In genomic region chr5:79059674-79060073, GRCh38 we compare ENCODE assay signal across 2 cellular contexts.
TF ChIP-seq lines count a peak whose summit lies in the region.

No MANE protein-coding gene starts in this region.

TF ChIP-seq in liver, 16 proteins besides CTCF, POLR2A, EP300 and RAD21:
- TF ChIP-seq ATF3 (IDR thresholded peaks at IDR 0.05) (no peak), JUND (IDR thresholded peaks at IDR 0.05) (no peak), TAF1 (conservative IDR thresholded peaks at IDR 0.05) (no peak), SP1 (IDR thresholded peaks at IDR 0.05) (no peak), YY1 (IDR thresholded peaks at IDR 0.05) (peak; percentile 66), HNF4A (conservative IDR thresholded peaks at IDR 0.05) (peak; percentile 59 to 66), HNF4G (IDR thresholded peaks at IDR 0.05) (peak; percentile 20)
- TF ChIP-seq, protein P1, sequence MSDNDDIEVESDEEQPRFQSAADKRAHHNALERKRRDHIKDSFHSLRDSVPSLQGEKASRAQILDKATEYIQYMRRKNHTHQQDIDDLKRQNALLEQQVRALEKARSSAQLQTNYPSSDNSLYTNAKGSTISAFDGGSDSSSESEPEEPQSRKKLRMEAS (IDR thresholded peaks at IDR 0.05), result no peak
TF ChIP-seq in liver: peak in this region for 3.

TF ChIP-seq in HepG2, 621 proteins besides CTCF, POLR2A, EP300 and RAD21:
- TF ChIP-seq ZNF569 (CRISPR knock-in tag; IDR thresholded peaks at IDR 0.05; ENCODE audit: borderline replicate concordance) (no peak), SCMH1 (CRISPR knock-in tag; IDR thresholded peaks at IDR 0.05; ENCODE audit: borderline replicate concordance) (no peak), ZNF773 (CRISPR knock-in tag; IDR thresholded peaks at IDR 0.05; ENCODE audit: borderline replicate concordance) (no peak), ZFX (CRISPR knock-in tag; IDR thresholded peaks at IDR 0.05; ENCODE audit: low read depth) (no peak), ATAD3A (CRISPR knock-in tag; IDR thresholded peaks at IDR 0.05) (no peak), PRMT3 (CRISPR knock-in tag; IDR thresholded peaks at IDR 0.05; ENCODE audit: borderline replicate concordance, low read depth) (no peak), ZNF75D (CRISPR knock-in tag; IDR thresholded peaks at IDR 0.05; ENCODE audit: borderline replicate concordance) (no peak), MIXL1 (CRISPR knock-in tag; IDR thresholded peaks at IDR 0.05) (no peak), ONECUT2 (CRISPR knock-in tag; IDR thresholded peaks at IDR 0.05) (no peak), ZUFSP (CRISPR knock-in tag; IDR thresholded peaks at IDR 0.05; ENCODE audit: borderline replicate concordance) (no peak), NFE2 (CRISPR knock-in tag; IDR thresholded peaks at IDR 0.05) (no peak)
- TF ChIP-seq, protein P2, sequence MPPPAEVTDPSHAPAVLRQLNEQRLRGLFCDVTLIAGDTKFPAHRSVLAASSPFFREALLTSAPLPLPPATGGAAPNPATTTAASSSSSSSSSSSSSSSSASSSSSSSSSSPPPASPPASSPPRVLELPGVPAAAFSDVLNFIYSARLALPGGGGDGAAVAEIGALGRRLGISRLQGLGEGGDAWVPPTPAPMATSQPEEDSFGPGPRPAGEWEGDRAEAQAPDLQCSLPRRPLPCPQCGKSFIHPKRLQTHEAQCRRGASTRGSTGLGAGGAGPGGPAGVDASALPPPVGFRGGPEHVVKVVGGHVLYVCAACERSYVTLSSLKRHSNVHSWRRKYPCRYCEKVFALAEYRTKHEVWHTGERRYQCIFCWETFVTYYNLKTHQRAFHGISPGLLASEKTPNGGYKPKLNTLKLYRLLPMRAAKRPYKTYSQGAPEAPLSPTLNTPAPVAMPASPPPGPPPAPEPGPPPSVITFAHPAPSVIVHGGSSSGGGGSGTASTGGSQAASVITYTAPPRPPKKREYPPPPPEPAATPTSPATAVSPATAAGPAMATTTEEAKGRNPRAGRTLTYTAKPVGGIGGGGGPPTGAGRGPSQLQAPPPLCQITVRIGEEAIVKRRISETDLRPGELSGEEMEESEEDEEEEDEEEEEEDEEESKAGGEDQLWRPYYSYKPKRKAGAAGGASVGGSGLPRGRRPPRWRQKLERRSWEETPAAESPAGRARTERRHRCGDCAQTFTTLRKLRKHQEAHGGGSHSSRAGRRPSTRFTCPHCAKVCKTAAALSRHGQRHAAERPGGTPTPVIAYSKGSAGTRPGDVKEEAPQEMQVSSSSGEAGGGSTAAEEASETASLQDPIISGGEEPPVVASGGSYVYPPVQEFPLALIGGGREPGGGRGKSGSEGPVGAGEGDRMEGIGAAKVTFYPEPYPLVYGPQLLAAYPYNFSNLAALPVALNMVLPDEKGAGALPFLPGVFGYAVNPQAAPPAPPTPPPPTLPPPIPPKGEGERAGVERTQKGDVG (CRISPR knock-in tag; IDR thresholded peaks at IDR 0.05; ENCODE audit: borderline replicate concordance), result no peak
- TF ChIP-seq, protein P3, sequence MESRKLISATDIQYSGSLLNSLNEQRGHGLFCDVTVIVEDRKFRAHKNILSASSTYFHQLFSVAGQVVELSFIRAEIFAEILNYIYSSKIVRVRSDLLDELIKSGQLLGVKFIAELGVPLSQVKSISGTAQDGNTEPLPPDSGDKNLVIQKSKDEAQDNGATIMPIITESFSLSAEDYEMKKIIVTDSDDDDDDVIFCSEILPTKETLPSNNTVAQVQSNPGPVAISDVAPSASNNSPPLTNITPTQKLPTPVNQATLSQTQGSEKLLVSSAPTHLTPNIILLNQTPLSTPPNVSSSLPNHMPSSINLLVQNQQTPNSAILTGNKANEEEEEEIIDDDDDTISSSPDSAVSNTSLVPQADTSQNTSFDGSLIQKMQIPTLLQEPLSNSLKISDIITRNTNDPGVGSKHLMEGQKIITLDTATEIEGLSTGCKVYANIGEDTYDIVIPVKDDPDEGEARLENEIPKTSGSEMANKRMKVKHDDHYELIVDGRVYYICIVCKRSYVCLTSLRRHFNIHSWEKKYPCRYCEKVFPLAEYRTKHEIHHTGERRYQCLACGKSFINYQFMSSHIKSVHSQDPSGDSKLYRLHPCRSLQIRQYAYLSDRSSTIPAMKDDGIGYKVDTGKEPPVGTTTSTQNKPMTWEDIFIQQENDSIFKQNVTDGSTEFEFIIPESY (CRISPR knock-in tag; IDR thresholded peaks at IDR 0.05), result no peak
